1 cellular context compared by ENCODE assay signal in the genomic region with DNA sequence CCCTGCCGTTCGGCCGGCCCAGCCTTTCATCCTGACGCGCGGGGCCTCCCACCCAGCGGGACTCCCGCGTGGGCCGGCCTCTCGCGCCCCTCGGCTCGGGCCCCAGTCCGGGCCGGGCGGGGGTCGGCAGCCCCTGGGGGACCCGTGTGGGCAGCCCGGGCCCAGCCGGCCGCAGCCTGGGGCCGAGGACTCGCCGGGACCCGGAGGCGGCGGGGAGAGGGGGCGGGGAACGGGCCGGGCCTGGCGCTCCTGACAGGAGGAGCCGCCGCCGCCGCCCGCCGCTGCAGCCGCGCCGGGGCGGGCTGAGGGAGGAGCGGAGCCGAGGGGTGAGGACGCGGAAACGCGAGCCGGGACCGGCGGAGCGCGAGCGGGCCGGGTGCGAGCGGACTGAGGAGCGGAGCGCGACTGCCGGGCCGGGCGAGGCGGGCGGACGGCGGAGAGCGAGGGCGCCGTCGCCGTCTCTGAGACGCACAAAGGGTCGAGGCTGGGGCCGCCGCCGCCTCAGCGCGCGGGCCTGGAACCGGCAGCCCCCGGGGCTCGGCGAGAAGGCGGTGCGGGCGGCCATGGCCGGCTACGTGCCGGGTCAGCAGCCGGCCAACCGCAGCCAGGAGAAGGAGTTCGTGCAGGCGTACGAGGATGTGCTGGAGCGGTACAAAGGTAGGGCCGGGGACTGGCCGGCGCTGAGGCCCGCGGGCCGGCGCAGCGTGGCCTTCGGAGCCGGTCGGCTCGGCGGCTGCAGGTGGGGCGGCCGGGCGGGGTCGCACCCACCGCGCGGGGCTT.
TF ChIP-seq lines count a peak whose summit lies in the region.

No MANE protein-coding gene starts in this region.

TF ChIP-seq in K562, 482 proteins besides CTCF, POLR2A, EP300 and RAD21 (continued from another document and continues in another):
- TF ChIP-seq, protein P1, sequence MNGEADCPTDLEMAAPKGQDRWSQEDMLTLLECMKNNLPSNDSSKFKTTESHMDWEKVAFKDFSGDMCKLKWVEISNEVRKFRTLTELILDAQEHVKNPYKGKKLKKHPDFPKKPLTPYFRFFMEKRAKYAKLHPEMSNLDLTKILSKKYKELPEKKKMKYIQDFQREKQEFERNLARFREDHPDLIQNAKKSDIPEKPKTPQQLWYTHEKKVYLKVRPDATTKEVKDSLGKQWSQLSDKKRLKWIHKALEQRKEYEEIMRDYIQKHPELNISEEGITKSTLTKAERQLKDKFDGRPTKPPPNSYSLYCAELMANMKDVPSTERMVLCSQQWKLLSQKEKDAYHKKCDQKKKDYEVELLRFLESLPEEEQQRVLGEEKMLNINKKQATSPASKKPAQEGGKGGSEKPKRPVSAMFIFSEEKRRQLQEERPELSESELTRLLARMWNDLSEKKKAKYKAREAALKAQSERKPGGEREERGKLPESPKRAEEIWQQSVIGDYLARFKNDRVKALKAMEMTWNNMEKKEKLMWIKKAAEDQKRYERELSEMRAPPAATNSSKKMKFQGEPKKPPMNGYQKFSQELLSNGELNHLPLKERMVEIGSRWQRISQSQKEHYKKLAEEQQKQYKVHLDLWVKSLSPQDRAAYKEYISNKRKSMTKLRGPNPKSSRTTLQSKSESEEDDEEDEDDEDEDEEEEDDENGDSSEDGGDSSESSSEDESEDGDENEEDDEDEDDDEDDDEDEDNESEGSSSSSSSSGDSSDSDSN (IDR thresholded peaks at IDR 0.05; ENCODE audit: borderline replicate concordance in 1 of 2, low read depth in 2 of 2, low read length in 2 of 2): peak in 1 of 2 experiments; percentile 44; a peak in 1 of 4 replicates
- no peak for TF ChIP-seq EHMT2 (IDR thresholded peaks at IDR 0.05)
- TF ChIP-seq, protein P2, sequence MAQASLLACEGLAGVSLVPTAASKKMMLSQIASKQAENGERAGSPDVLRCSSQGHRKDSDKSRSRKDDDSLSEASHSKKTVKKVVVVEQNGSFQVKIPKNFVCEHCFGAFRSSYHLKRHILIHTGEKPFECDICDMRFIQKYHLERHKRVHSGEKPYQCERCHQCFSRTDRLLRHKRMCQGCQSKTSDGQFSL (CRISPR knock-in tag; IDR thresholded peaks at IDR 0.05): no peak
- TF ChIP-seq, protein P2 (tag; IDR thresholded peaks at IDR 0.05): no peak
- no peak for TF ChIP-seq NCOR1 (IDR thresholded peaks at IDR 0.05)
- TF ChIP-seq ZC3H4 (CRISPR knock-in tag; IDR thresholded peaks at IDR 0.05; ENCODE audit: borderline replicate concordance): no peak
- peak; percentile 77 for TF ChIP-seq RBFOX2 (IDR thresholded peaks at IDR 0.05; ENCODE audit: low read depth, low read length)
- peak; percentile 93 for TF ChIP-seq CTBP1 (IDR thresholded peaks at IDR 0.05; ENCODE audit: borderline replicate concordance)
- no peak for TF ChIP-seq HNRNPUL1 (IDR thresholded peaks at IDR 0.05; ENCODE audit: low read length)
- TF ChIP-seq TCF3 (CRISPR knock-in tag; IDR thresholded peaks at IDR 0.05): 0 out of 2 replicates have a peak, but pooled peaks have one; percentile 6
- no peak for TF ChIP-seq ETS2 (tag; IDR thresholded peaks at IDR 0.05; ENCODE audit: borderline replicate concordance, poor library complexity, severe bottlenecking)
- no peak for TF ChIP-seq NFATC3 (IDR thresholded peaks at IDR 0.05)
- TF ChIP-seq SMC3 (conservative IDR thresholded peaks at IDR 0.05; ENCODE audit: insufficient read depth, low read depth, low read length): no peak
- no peak for TF ChIP-seq ZNF232 (CRISPR knock-in tag; IDR thresholded peaks at IDR 0.05)
- TF ChIP-seq, protein P3, sequence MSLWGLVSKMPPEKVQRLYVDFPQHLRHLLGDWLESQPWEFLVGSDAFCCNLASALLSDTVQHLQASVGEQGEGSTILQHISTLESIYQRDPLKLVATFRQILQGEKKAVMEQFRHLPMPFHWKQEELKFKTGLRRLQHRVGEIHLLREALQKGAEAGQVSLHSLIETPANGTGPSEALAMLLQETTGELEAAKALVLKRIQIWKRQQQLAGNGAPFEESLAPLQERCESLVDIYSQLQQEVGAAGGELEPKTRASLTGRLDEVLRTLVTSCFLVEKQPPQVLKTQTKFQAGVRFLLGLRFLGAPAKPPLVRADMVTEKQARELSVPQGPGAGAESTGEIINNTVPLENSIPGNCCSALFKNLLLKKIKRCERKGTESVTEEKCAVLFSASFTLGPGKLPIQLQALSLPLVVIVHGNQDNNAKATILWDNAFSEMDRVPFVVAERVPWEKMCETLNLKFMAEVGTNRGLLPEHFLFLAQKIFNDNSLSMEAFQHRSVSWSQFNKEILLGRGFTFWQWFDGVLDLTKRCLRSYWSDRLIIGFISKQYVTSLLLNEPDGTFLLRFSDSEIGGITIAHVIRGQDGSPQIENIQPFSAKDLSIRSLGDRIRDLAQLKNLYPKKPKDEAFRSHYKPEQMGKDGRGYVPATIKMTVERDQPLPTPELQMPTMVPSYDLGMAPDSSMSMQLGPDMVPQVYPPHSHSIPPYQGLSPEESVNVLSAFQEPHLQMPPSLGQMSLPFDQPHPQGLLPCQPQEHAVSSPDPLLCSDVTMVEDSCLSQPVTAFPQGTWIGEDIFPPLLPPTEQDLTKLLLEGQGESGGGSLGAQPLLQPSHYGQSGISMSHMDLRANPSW (CRISPR knock-in tag; IDR thresholded peaks at IDR 0.05): no peak
- no peak for TF ChIP-seq PHB2 (IDR thresholded peaks at IDR 0.05; ENCODE audit: low read depth)
- no peak for TF ChIP-seq XRCC4 (IDR thresholded peaks at IDR 0.05; ENCODE audit: extremely low read depth, insufficient read depth, insufficient read length)
- TF ChIP-seq FOXM1 (IDR thresholded peaks at IDR 0.05; ENCODE audit: low read depth): no peak
- 0 out of 2 replicates have a peak, but pooled peaks have one; percentile 60 for TF ChIP-seq FOXM1 (CRISPR knock-in tag; IDR thresholded peaks at IDR 0.05; ENCODE audit: low read depth)
- TF ChIP-seq TAF15 (IDR thresholded peaks at IDR 0.05; ENCODE audit: low read depth, low read length): no peak
- TF ChIP-seq, protein P4, sequence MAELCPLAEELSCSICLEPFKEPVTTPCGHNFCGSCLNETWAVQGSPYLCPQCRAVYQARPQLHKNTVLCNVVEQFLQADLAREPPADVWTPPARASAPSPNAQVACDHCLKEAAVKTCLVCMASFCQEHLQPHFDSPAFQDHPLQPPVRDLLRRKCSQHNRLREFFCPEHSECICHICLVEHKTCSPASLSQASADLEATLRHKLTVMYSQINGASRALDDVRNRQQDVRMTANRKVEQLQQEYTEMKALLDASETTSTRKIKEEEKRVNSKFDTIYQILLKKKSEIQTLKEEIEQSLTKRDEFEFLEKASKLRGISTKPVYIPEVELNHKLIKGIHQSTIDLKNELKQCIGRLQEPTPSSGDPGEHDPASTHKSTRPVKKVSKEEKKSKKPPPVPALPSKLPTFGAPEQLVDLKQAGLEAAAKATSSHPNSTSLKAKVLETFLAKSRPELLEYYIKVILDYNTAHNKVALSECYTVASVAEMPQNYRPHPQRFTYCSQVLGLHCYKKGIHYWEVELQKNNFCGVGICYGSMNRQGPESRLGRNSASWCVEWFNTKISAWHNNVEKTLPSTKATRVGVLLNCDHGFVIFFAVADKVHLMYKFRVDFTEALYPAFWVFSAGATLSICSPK (IDR thresholded peaks at IDR 0.05; ENCODE audit: borderline replicate concordance): no peak
- TF ChIP-seq SMAD3 (CRISPR knock-in tag; conservative IDR thresholded peaks at IDR 0.05): no peak
- no peak for TF ChIP-seq TCFL5 (CRISPR knock-in tag; conservative IDR thresholded peaks at IDR 0.05)
- peak; percentile 57; the same call in 1 of the 2 replicates for TF ChIP-seq FOXP1 (CRISPR knock-in tag; IDR thresholded peaks at IDR 0.05)
- TF ChIP-seq, protein P5, sequence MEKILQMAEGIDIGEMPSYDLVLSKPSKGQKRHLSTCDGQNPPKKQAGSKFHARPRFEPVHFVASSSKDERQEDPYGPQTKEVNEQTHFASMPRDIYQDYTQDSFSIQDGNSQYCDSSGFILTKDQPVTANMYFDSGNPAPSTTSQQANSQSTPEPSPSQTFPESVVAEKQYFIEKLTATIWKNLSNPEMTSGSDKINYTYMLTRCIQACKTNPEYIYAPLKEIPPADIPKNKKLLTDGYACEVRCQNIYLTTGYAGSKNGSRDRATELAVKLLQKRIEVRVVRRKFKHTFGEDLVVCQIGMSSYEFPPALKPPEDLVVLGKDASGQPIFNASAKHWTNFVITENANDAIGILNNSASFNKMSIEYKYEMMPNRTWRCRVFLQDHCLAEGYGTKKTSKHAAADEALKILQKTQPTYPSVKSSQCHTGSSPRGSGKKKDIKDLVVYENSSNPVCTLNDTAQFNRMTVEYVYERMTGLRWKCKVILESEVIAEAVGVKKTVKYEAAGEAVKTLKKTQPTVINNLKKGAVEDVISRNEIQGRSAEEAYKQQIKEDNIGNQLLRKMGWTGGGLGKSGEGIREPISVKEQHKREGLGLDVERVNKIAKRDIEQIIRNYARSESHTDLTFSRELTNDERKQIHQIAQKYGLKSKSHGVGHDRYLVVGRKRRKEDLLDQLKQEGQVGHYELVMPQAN (IDR thresholded peaks at IDR 0.05; ENCODE audit: borderline replicate concordance): no peak
- no peak for TF ChIP-seq ZNF717 (CRISPR knock-in tag; IDR thresholded peaks at IDR 0.05)
- no peak for TF ChIP-seq HDGF (IDR thresholded peaks at IDR 0.05)
- TF ChIP-seq ZEB2 (IDR thresholded peaks at IDR 0.05): no peak
- no peak for TF ChIP-seq MCM2 (IDR thresholded peaks at IDR 0.05; ENCODE audit: low read depth)
- TF ChIP-seq, protein P6, sequence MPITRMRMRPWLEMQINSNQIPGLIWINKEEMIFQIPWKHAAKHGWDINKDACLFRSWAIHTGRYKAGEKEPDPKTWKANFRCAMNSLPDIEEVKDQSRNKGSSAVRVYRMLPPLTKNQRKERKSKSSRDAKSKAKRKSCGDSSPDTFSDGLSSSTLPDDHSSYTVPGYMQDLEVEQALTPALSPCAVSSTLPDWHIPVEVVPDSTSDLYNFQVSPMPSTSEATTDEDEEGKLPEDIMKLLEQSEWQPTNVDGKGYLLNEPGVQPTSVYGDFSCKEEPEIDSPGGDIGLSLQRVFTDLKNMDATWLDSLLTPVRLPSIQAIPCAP (CRISPR knock-in tag; IDR thresholded peaks at IDR 0.05; ENCODE audit: borderline replicate concordance): no peak
- no peak for TF ChIP-seq ZNF696 (CRISPR knock-in tag; conservative IDR thresholded peaks at IDR 0.05)
- no peak for TF ChIP-seq IRF2 (CRISPR knock-in tag; IDR thresholded peaks at IDR 0.05)
- no peak for TF ChIP-seq HNRNPH1 (optimal IDR thresholded peaks at IDR 0.05; ENCODE audit: low read depth, low read length)
- no peak for TF ChIP-seq ADNP (tag; IDR thresholded peaks at IDR 0.05)
- TF ChIP-seq ZKSCAN3 (CRISPR knock-in tag; IDR thresholded peaks at IDR 0.05): no peak
- TF ChIP-seq KDM5B (IDR thresholded peaks at IDR 0.05; ENCODE audit: insufficient replicate concordance, low read depth, low read length): peak; percentile 69
- TF ChIP-seq, protein P7, sequence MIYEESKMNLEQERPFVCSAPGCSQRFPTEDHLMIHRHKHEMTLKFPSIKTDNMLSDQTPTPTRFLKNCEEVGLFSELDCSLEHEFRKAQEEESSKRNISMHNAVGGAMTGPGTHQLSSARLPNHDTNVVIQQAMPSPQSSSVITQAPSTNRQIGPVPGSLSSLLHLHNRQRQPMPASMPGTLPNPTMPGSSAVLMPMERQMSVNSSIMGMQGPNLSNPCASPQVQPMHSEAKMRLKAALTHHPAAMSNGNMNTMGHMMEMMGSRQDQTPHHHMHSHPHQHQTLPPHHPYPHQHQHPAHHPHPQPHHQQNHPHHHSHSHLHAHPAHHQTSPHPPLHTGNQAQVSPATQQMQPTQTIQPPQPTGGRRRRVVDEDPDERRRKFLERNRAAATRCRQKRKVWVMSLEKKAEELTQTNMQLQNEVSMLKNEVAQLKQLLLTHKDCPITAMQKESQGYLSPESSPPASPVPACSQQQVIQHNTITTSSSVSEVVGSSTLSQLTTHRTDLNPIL (CRISPR knock-in tag; IDR thresholded peaks at IDR 0.05): no peak
- no peak for TF ChIP-seq SMARCA5 (IDR thresholded peaks at IDR 0.05)
- TF ChIP-seq, protein P8, sequence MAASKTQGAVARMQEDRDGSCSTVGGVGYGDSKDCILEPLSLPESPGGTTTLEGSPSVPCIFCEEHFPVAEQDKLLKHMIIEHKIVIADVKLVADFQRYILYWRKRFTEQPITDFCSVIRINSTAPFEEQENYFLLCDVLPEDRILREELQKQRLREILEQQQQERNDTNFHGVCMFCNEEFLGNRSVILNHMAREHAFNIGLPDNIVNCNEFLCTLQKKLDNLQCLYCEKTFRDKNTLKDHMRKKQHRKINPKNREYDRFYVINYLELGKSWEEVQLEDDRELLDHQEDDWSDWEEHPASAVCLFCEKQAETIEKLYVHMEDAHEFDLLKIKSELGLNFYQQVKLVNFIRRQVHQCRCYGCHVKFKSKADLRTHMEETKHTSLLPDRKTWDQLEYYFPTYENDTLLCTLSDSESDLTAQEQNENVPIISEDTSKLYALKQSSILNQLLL (CRISPR knock-in tag; IDR thresholded peaks at IDR 0.05; ENCODE audit: borderline replicate concordance): no peak
- no peak for TF ChIP-seq CCAR2 (IDR thresholded peaks at IDR 0.05; ENCODE audit: low read depth, low read length)
- no peak for TF ChIP-seq WHSC1 (IDR thresholded peaks at IDR 0.05; ENCODE audit: low read length)
- TF ChIP-seq SETDB1 (IDR thresholded peaks at IDR 0.05; ENCODE audit: low read length): no peak
- no peak for TF ChIP-seq FUS (optimal IDR thresholded peaks at IDR 0.05; ENCODE audit: low read depth, low read length)
- no peak for TF ChIP-seq NCOA4 (IDR thresholded peaks at IDR 0.05; ENCODE audit: partially characterized antibody)
- TF ChIP-seq, protein P9, sequence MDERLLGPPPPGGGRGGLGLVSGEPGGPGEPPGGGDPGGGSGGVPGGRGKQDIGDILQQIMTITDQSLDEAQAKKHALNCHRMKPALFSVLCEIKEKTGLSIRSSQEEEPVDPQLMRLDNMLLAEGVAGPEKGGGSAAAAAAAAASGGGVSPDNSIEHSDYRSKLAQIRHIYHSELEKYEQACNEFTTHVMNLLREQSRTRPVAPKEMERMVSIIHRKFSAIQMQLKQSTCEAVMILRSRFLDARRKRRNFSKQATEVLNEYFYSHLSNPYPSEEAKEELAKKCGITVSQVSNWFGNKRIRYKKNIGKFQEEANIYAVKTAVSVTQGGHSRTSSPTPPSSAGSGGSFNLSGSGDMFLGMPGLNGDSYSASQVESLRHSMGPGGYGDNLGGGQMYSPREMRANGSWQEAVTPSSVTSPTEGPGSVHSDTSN (CRISPR knock-in tag; IDR thresholded peaks at IDR 0.05; ENCODE audit: low read depth): no peak
- TF ChIP-seq, protein P9 (tag; conservative IDR thresholded peaks at IDR 0.05; ENCODE audit: low read depth): no peak
- no peak for TF ChIP-seq ZC3H8 (IDR thresholded peaks at IDR 0.05)
- TF ChIP-seq POLR2G (IDR thresholded peaks at IDR 0.05; ENCODE audit: low read depth, low read length): peak; percentile 89
